In the genomic region with DNA sequence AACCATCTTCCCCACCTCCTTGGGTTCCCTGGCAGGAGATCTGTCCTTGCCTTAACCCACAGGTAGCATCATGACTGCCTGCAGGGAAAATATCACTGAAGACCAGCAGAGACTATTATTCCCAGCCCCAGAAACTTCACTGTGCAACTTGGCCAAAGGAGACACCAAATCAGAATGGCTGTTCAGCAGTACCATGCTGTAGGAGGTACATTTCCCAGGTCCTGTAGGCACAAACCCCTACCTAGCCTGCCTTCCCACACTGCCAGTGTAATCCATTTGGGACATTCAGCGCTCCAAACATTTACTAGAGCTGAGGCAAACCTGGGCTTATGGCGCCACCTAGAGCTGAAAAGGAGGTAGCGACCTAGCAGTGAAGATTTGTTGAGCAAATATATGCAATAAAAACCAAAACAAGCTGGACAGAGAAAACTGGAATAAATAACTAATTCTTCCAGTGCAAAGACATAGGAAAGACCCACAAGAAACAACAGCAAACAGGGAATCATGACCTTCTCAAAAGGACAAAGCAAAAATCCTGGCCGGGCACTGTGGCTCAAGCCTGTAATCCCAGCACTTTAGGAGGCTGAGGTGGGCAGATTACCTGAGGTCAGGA, we compare ENCODE assay signal across 9 cellular contexts.
DNase-seq lines count a peak whose midpoint lies in the region; ATAC-seq, FAIRE-seq and TF ChIP-seq lines count a peak whose summit lies in the region.
"Had no signal": no experiment of that assay in that cellular context is flagged by ENCODE, and none has a peak within 500 bp of the region (broad histone marks: within the 10 kb centered on the region; RNA-seq: fewer than 3 reads in every experiment).

No MANE protein-coding gene starts in this region.

- TF ChIP-seq POLR2A in heart left ventricle (IDR thresholded peaks at IDR 0.05) = no peak

- CTCF ChIA-PET in activated naive CD4-positive, alpha-beta T cell treated with anti-CD3 and anti-CD28 coated beads for 36 hours (lab: Charles Lee) = interaction anchor here (0.6 to 2.7 kb wide), 24 partner anchors 9 to 724 kb away, joined by 3 to 19 read pairs (median 4); partner anchors contain the start of genes NMBR and VTA1

- H3K36me3 ChIP-seq in heart left ventricle (peaks cover 0 to 61% (median 42%) of the 10 kb centered on the region in 9 donors), small intestine (ENCODE audit: control insufficient read depth in 2 of 2, insufficient read depth in 2 of 2, low read length in 2 of 2) (peaks cover 4 to 6% of the 10 kb centered on the region in 2 donors)

- no peaks in the 10 kb centered on the region for H3K4me1 ChIP-seq in heart left ventricle
- no peaks in the 10 kb centered on the region for H3K4me1 ChIP-seq in small intestine (ENCODE audit: control insufficient read depth in 2 of 2, insufficient read depth in 1 of 2, low read depth in 1 of 2, low read length in 1 of 2)

- no peaks in the 10 kb centered on the region for H3K27me3 Mint-ChIP-seq in activated naive CD4-positive, alpha-beta T cell treated with anti-CD3 and anti-CD28 coated beads for 36 hours (ENCODE audit: low read depth)

- H3K27ac ChIP-seq in heart left ventricle (no peak overlapping the region), small intestine (ENCODE audit: low read depth in 1 of 2, low read length in 1 of 2) (no peak overlapping the region)

- peak; percentile 9 for DNase-seq in NCI-H2107 treated with DMSO at 0.1 percent for 48 hours (lab: John Stamatoyannopoulos, UW; ENCODE audit: unreplicated experiment)
- DNase-seq in NCI-H2107 (lab: John Stamatoyannopoulos, UW) = no peak
- DNase-seq in OCI-M1 (lab: John Stamatoyannopoulos, UW) = peak; percentile 65
- DNase-seq in activated naive CD4-positive, alpha-beta T cell treated with anti-CD3 and anti-CD28 coated beads for 36 hours = peak; percentile 62
- DNase-seq in heart left ventricle = peak in 3 of 5 donors; percentile 20 to 38 (median 28)
- peak; percentile 56 for DNase-seq in small intestine

- peaks cover 4% of the 10 kb centered on the region for H3K9me3 Mint-ChIP-seq in activated naive CD4-positive, alpha-beta T cell treated with anti-CD3 and anti-CD28 coated beads for 36 hours

- H3K9me3 ChIP-seq in heart left ventricle (no peaks in the 10 kb centered on the region), small intestine (ENCODE audit: control insufficient read depth, low read depth) (no peaks in the 10 kb centered on the region)

- ATAC-seq in HG02973 (IDR thresholded peaks at IDR 0.05; ENCODE audit: unreplicated experiment) (peak; percentile 69), heart left ventricle (peak in 3 of 4 donors; percentile 76 to 82 (median 79)), HG02763 (IDR thresholded peaks at IDR 0.05; ENCODE audit: unreplicated experiment) (no peak)

- peaks cover 2% of the 10 kb centered on the region for H3K4me1 Mint-ChIP-seq in activated naive CD4-positive, alpha-beta T cell treated with anti-CD3 and anti-CD28 coated beads for 36 hours (ENCODE audit: low read depth)

- TF ChIP-seq CTCF in heart left ventricle (IDR thresholded peaks at IDR 0.05) = peak; percentile 62 to 84 (median 72)

- FAIRE-seq in small intestine (lab: Jason Lieb, UNC) = no peak
- FAIRE-seq: endometrium had no signal

- H3K27ac Mint-ChIP-seq in activated naive CD4-positive, alpha-beta T cell treated with anti-CD3 and anti-CD28 coated beads for 36 hours = no peak overlapping the region

- 49 to 52% (median 50%) methylated on average over 4 of the region's 4 CpGs for WGBS in heart left ventricle, 4 donors
- 77 to 91% (median 79%) methylated on average over 4 of the region's 4 CpGs for WGBS in small intestine, 3 donors

- H3K36me3 Mint-ChIP-seq in activated naive CD4-positive, alpha-beta T cell treated with anti-CD3 and anti-CD28 coated beads for 36 hours (ENCODE audit: low read depth) = peaks cover 53% of the 10 kb centered on the region

- no peak overlapping the region for H3K4me3 ChIP-seq in heart left ventricle
- no peak overlapping the region for H3K4me3 ChIP-seq in small intestine (ENCODE audit: low read depth in 1 of 2, low read length in 2 of 2)

- H3K4me3 Mint-ChIP-seq in activated naive CD4-positive, alpha-beta T cell treated with anti-CD3 and anti-CD28 coated beads for 36 hours = no peak overlapping the region

- intact Hi-C loops in activated naive CD4-positive, alpha-beta T cell treated with anti-CD3 and anti-CD28 coated beads for 36 hours (cut with micrococcal nuclease) = loop anchor here (1.0 kb wide), 3 partner anchors 51 to 218 kb away; partner anchors contain the start of genes NMBR and VTA1
- intact Hi-C loops in heart left ventricle (cut with DNase I) = loop anchor here (2.0 to 5.0 kb wide), 4 partner anchors 50 to 61 kb away; partner anchors contain the start of genes NMBR (in 8 of the 10) and VTA1 (in 8 of the 10)

- H3K27me3 ChIP-seq in heart left ventricle = no peaks in the 10 kb centered on the region
- no peaks in the 10 kb centered on the region for H3K27me3 ChIP-seq in small intestine (ENCODE audit: control insufficient read depth in 2 of 2, insufficient read depth in 2 of 2, low read length in 2 of 2)
